Comparison of ENCODE assay signal across 25 cellular contexts in genomic region chr13:64639206-64639605, GRCh38.
"Had no signal": no experiment of that assay in that cellular context is flagged by ENCODE, and none has a peak within 500 bp of the region (broad histone marks: within the 10 kb centered on the region; RNA-seq: fewer than 3 reads in every experiment).

No MANE protein-coding gene starts in this region.

- H3K27me3 Mint-ChIP-seq: activated CD4-positive, alpha-beta memory T cell treated with anti-CD3 and anti-CD28 coated beads, Interleukin-2, amount 10 ng/mL, durations not matched to agents 7 days and 5 days; activated naive CD4-positive, alpha-beta T cell treated with anti-CD3 and anti-CD28 coated beads, Interleukin-2, amount 10 ng/mL, durations not matched to agents 7 days and 5 days; dendritic cell treated with granulocyte-macrophage colony-stimulating factor and Interleukin-4, amounts not matched to agents 40 ng/mL and 50 ng/mL, for 4 days; naive thymus-derived CD8-positive, alpha-beta T cell; stimulated activated memory B cell treated with anti-CD40 and anti-IgM and Interleukin-4, amounts not matched to agents 10 μg/mL and 1 μg/mL and 100 μg/mL, for 72 hours; type B pancreatic cell had no signal

- H3K27me3 ChIP-seq: cardiac muscle cell, hepatocyte, neural progenitor cell, vagina had no signal

- ATAC-seq: left ventricle myocardium superior; naive thymus-derived CD8-positive, alpha-beta T cell; sciatic nerve; stimulated activated memory B cell treated with anti-CD40 and anti-IgM and Interleukin-4, amounts not matched to agents 10 μg/mL and 1 μg/mL and 100 μg/mL, for 72 hours had no signal

- H3K27ac ChIP-seq: cardiac muscle cell, hepatocyte, neural progenitor cell, vagina had no signal

- FAIRE-seq: frontal cortex had no signal

- H3K9ac ChIP-seq: neural progenitor cell had no signal

- H3K36me3 Mint-ChIP-seq: activated naive CD4-positive, alpha-beta T cell treated with anti-CD3 and anti-CD28 coated beads, Interleukin-2, amount 10 ng/mL, durations not matched to agents 7 days and 5 days; mesothelial cell of epicardium; naive thymus-derived CD8-positive, alpha-beta T cell; neural progenitor cell; stimulated activated memory B cell treated with anti-CD40 and anti-IgM and Interleukin-4, amounts not matched to agents 10 μg/mL and 1 μg/mL and 100 μg/mL, for 72 hours; type B pancreatic cell had no signal

- H2AFZ ChIP-seq: hepatocyte, neural progenitor cell had no signal

- H3K4me1 ChIP-seq: neural progenitor cell, vagina had no signal

- DNase-seq: activated CD4-positive, alpha-beta memory T cell treated with anti-CD3 and anti-CD28 coated beads, Interleukin-2, amount 10 ng/mL, durations not matched to agents 7 days and 5 days; activated CD4-positive, alpha-beta T cell treated with anti-CD3 and anti-CD28 coated beads for 4 hours; activated CD4-positive, CD25-positive, alpha-beta regulatory T cell; activated effector memory CD4-positive, alpha-beta T cell treated with anti-CD3 and anti-CD28 coated beads, Interleukin-2, amount 50 U/mL, for 16 hours; activated naive CD4-positive, alpha-beta T cell treated with anti-CD3 and anti-CD28 coated beads, Interleukin-2, amount 10 ng/mL, durations not matched to agents 7 days and 5 days; activated T-cell treated with anti-CD3 and anti-CD28 coated beads for 4 hours; amygdala; effector CD8-positive, alpha-beta T cell; glutamatergic neuron; left ventricle myocardium superior; mammary epithelial cell; naive thymus-derived CD8-positive, alpha-beta T cell; posterior cingulate gyrus; stimulated activated CD4-positive, alpha-beta T cell treated with anti-CD3 and anti-CD28 coated beads, Interleukin-15, amount 100 ng/mL, for 24 hours had no signal

- H3K4me2 ChIP-seq: hepatocyte, neural progenitor cell, smooth muscle cell had no signal

- H3K4me3 Mint-ChIP-seq: activated CD4-positive, alpha-beta memory T cell treated with anti-CD3 and anti-CD28 coated beads, Interleukin-2, amount 10 ng/mL, durations not matched to agents 7 days and 5 days; activated naive CD4-positive, alpha-beta T cell treated with anti-CD3 and anti-CD28 coated beads, Interleukin-2, amount 10 ng/mL, durations not matched to agents 7 days and 5 days; dendritic cell treated with granulocyte-macrophage colony-stimulating factor and Interleukin-4, amounts not matched to agents 40 ng/mL and 50 ng/mL, for 4 days; mesothelial cell of epicardium; naive thymus-derived CD8-positive, alpha-beta T cell; neural progenitor cell; stimulated activated memory B cell treated with anti-CD40 and anti-IgM and Interleukin-4, amounts not matched to agents 10 μg/mL and 1 μg/mL and 100 μg/mL, for 72 hours; type B pancreatic cell had no signal

- H3K79me2 ChIP-seq: hepatocyte had no signal

- H3K4me1 Mint-ChIP-seq: activated CD4-positive, alpha-beta memory T cell treated with anti-CD3 and anti-CD28 coated beads, Interleukin-2, amount 10 ng/mL, durations not matched to agents 7 days and 5 days; activated naive CD4-positive, alpha-beta T cell treated with anti-CD3 and anti-CD28 coated beads, Interleukin-2, amount 10 ng/mL, durations not matched to agents 7 days and 5 days; naive thymus-derived CD8-positive, alpha-beta T cell; neural progenitor cell; stimulated activated memory B cell treated with anti-CD40 and anti-IgM and Interleukin-4, amounts not matched to agents 10 μg/mL and 1 μg/mL and 100 μg/mL, for 72 hours had no signal

- H3K9me3 ChIP-seq: vagina had no signal

- H3K9me3 Mint-ChIP-seq: neural progenitor cell had no signal

- H3K27ac Mint-ChIP-seq: activated CD4-positive, alpha-beta memory T cell treated with anti-CD3 and anti-CD28 coated beads, Interleukin-2, amount 10 ng/mL, durations not matched to agents 7 days and 5 days; activated naive CD4-positive, alpha-beta T cell treated with anti-CD3 and anti-CD28 coated beads, Interleukin-2, amount 10 ng/mL, durations not matched to agents 7 days and 5 days; dendritic cell treated with granulocyte-macrophage colony-stimulating factor and Interleukin-4, amounts not matched to agents 40 ng/mL and 50 ng/mL, for 4 days; mesothelial cell of epicardium; naive thymus-derived CD8-positive, alpha-beta T cell; neural progenitor cell; stimulated activated memory B cell treated with anti-CD40 and anti-IgM and Interleukin-4, amounts not matched to agents 10 μg/mL and 1 μg/mL and 100 μg/mL, for 72 hours; type B pancreatic cell had no signal

- H3K4me3 ChIP-seq: cardiac muscle cell, hepatocyte, neural progenitor cell, smooth muscle cell, vagina had no signal

- H3K36me3 ChIP-seq: cardiac muscle cell, neural progenitor cell, vagina had no signal
